Comparison of ENCODE assay signal across 18 cellular contexts in genomic region chr10:99537381-99538286, GRCh38. TPM values are rescaled to one million over a fixed set of nuclear protein-coding genes. Genes with fewer than 3 reads are reported as not detected.
DNase-seq lines count a peak whose midpoint lies in the region; ATAC-seq and TF ChIP-seq lines count a peak whose summit lies in the region.
"Had no signal": no experiment of that assay in that cellular context is flagged by ENCODE, and none has a peak within 500 bp of the region (broad histone marks: within the 10 kb centered on the region; RNA-seq: fewer than 3 reads in every experiment).

No MANE protein-coding gene starts in this region.

- no peaks in the 10 kb centered on the region for H3K9me3 ChIP-seq in HUES48 (ENCODE audit: control insufficient read depth, insufficient read depth, low read length)
- H3K9me3 ChIP-seq in endodermal cell (ENCODE audit: control insufficient read depth, low read length): no peaks in the 10 kb centered on the region
- no peaks in the 10 kb centered on the region for H3K9me3 ChIP-seq in neural cell (ENCODE audit: low read length)
- H3K9me3 ChIP-seq in tibial artery: no peaks in the 10 kb centered on the region

- H3K27ac Mint-ChIP-seq in Calu3 (ENCODE audit: unreplicated experiment) (no peak overlapping the region), endodermal cell (no peak overlapping the region)
- H3K27ac Mint-ChIP-seq: activated B cell treated with CpG ODN at 0.5 μM for 24 hours; activated naive CD8-positive, alpha-beta T cell; stimulated activated naive CD8-positive, alpha-beta T cell treated with anti-CD3 and anti-CD28 coated beads, Interleukin-15, Interleukin-2, amounts not matched to agents 100 ng/mL and 50 ng/mL, for 24 hours had no signal

- H3F3A ChIP-seq in neural cell (ENCODE audit: insufficient read depth, low read length, poor library complexity, severe bottlenecking): no peaks in the 10 kb centered on the region

- no peaks in the 10 kb centered on the region for H3K9me3 Mint-ChIP-seq in Calu3 (ENCODE audit: low read depth, unreplicated experiment)
- peaks cover 1% of the 10 kb centered on the region for H3K9me3 Mint-ChIP-seq in endodermal cell
- H3K9me3 Mint-ChIP-seq: activated B cell treated with CpG ODN at 0.5 μM for 24 hours; stimulated activated naive CD8-positive, alpha-beta T cell treated with anti-CD3 and anti-CD28 coated beads, Interleukin-15, Interleukin-2, amounts not matched to agents 100 ng/mL and 50 ng/mL, for 24 hours had no signal

- H3K4me2 ChIP-seq in neural cell (ENCODE audit: low read length): no peak overlapping the region

- no peak for TF ChIP-seq EP300 in neural cell (conservative IDR thresholded peaks at IDR 0.05; ENCODE audit: poor library complexity, severe bottlenecking)

- no peaks in the 10 kb centered on the region for H3K4me1 Mint-ChIP-seq in Calu3 (ENCODE audit: low read depth, unreplicated experiment)
- H3K4me1 Mint-ChIP-seq in endodermal cell: peaks cover 25% of the 10 kb centered on the region

- H3K4me3 Mint-ChIP-seq in Calu3 (ENCODE audit: low read depth, unreplicated experiment): peak overlapping the region; percentile 46
- peak overlapping the region; percentile 50 for H3K4me3 Mint-ChIP-seq in endodermal cell
- H3K4me3 Mint-ChIP-seq: stimulated activated naive CD8-positive, alpha-beta T cell treated with anti-CD3 and anti-CD28 coated beads, Interleukin-15, Interleukin-2, amounts not matched to agents 100 ng/mL and 50 ng/mL, for 24 hours had no signal

- TF ChIP-seq RAD21 in neural cell (conservative IDR thresholded peaks at IDR 0.05): no peak

- no peak overlapping the region for H2AFZ ChIP-seq in neural cell (ENCODE audit: low read depth, low read length)

- H3K27me3 ChIP-seq in HUES48 (ENCODE audit: control insufficient read depth, insufficient read depth, low read length) (peaks cover 100% of the 10 kb centered on the region), endodermal cell (ENCODE audit: control insufficient read depth, insufficient read depth, low read length, poor library complexity, severe bottlenecking) (peaks cover 100% of the 10 kb centered on the region), neural cell (ENCODE audit: insufficient read depth, low read depth, low read length) (peaks cover 96% of the 10 kb centered on the region), tibial artery (peaks cover 0 to 95% of the 10 kb centered on the region in 2 donors), foreskin keratinocyte (peaks cover 100% of the 10 kb centered on the region)

- DNase-seq in Calu3 (no peak), endodermal cell (peak; percentile 81), NCI-H2227 treated with DMSO at 0.1 percent for 48 hours (lab: John Stamatoyannopoulos, UW) (no peak), tibial artery (no peak), foreskin keratinocyte (no peak)
- DNase-seq: activated B cell treated with CpG ODN at 0.5 μM for 24 hours; cerebellar nuclear complex; NCI-H2107; NK-92 treated with Interleukin-12 subunit alpha and Interleukin-12 subunit beta, amount 100 ng/mL, for 24 hours had no signal

- no peak for ATAC-seq in GM19455 (IDR thresholded peaks at IDR 0.05; ENCODE audit: unreplicated experiment)
- ATAC-seq in foreskin keratinocyte: no peak

- H3K27me3 Mint-ChIP-seq in Calu3 (ENCODE audit: unreplicated experiment): peaks cover 92% of the 10 kb centered on the region
- peaks cover 98% of the 10 kb centered on the region for H3K27me3 Mint-ChIP-seq in endodermal cell (ENCODE audit: insufficient read depth)

- no peak for TF ChIP-seq CTCF in Calu3 (IDR thresholded peaks at IDR 0.05; ENCODE audit: unreplicated experiment)
- no peak for TF ChIP-seq CTCF in endodermal cell (conservative IDR thresholded peaks at IDR 0.05)
- TF ChIP-seq CTCF in neural cell (IDR thresholded peaks at IDR 0.05; ENCODE audit: poor library complexity, severe bottlenecking): no peak
- TF ChIP-seq CTCF in tibial artery (IDR thresholded peaks at IDR 0.05): no peak
- TF ChIP-seq CTCF in foreskin keratinocyte (conservative IDR thresholded peaks at IDR 0.05): no peak

- intact Hi-C loops in Calu3 (cut with micrococcal nuclease; ENCODE audit: unreplicated experiment): no loop called here
- intact Hi-C loops in tibial artery (cut with DNase I; ENCODE audit: low total_unique reads): no loop called here

- H3K36me3 Mint-ChIP-seq in Calu3 (ENCODE audit: insufficient read depth, unreplicated experiment): peaks cover 5% of the 10 kb centered on the region
- no peaks in the 10 kb centered on the region for H3K36me3 Mint-ChIP-seq in endodermal cell (ENCODE audit: low read depth)
- H3K36me3 Mint-ChIP-seq: activated naive CD8-positive, alpha-beta T cell had no signal

- no TSS peak for BruUV-seq in Calu3 (replicated peaks; lab: Mats Ljungman, UMichigan)

- peak overlapping the region; percentile 35; the same call in 1 of the 2 replicates for H3K4me3 ChIP-seq in HUES48 (ENCODE audit: low read depth, low read length)
- no peak overlapping the region for H3K4me3 ChIP-seq in endodermal cell (ENCODE audit: low read length)
- peak overlapping the region; percentile 51 for H3K4me3 ChIP-seq in neural cell (ENCODE audit: low read length)
- H3K4me3 ChIP-seq in tibial artery: peak overlapping the region in 1 of 2 donors; percentile 10
- H3K4me3 ChIP-seq: SK-N-MC had no signal

- H3K9ac ChIP-seq in HUES48 (ENCODE audit: low read depth, low read length): no peak overlapping the region
- H3K9ac ChIP-seq in endodermal cell (ENCODE audit: extremely low read depth, low read length, poor library complexity, severe bottlenecking): no peak overlapping the region
- H3K9ac ChIP-seq in neural cell (ENCODE audit: low read length): no peak overlapping the region

- no peaks in the 10 kb centered on the region for H3K9me2 ChIP-seq in neural cell (ENCODE audit: insufficient read depth, low read length)

- H4K20me1 ChIP-seq in neural cell (ENCODE audit: insufficient read depth): no peaks in the 10 kb centered on the region

- H3K79me2 ChIP-seq in neural cell (replicated peaks; ENCODE audit: insufficient read depth, low read length): no peaks in the 10 kb centered on the region

- WGBS in endodermal cell (ENCODE audit: insufficient coverage in 1 of 2, insufficient read length in 1 of 2), 2 experiments: 2% methylated on average over 13 to 43 of the region's 43 CpGs

- CTCF ChIA-PET in Calu3 (lab: Charles Lee): no interaction called here

- peaks cover 34% of the 10 kb centered on the region for H3K4me1 ChIP-seq in HUES48 (ENCODE audit: control insufficient read depth, insufficient read depth, low read length)
- peaks cover 5% of the 10 kb centered on the region for H3K4me1 ChIP-seq in endodermal cell (ENCODE audit: control insufficient read depth, insufficient read depth, low read length)
- peaks cover 0 to 50% (median 35%) of the 10 kb centered on the region in 4 donors for H3K4me1 ChIP-seq in tibial artery
- no peaks in the 10 kb centered on the region for H3K4me1 ChIP-seq in foreskin keratinocyte

- H3K27ac ChIP-seq in HUES48 (ENCODE audit: low read depth, low read length) (no peak overlapping the region), endodermal cell (ENCODE audit: low read depth, low read length) (no peak overlapping the region), neural cell (ENCODE audit: low read length) (no peak overlapping the region), tibial artery (no peak overlapping the region), foreskin keratinocyte (no peak overlapping the region)
- H3K27ac ChIP-seq: C4-2B, SK-N-MC had no signal

- H3K36me3 ChIP-seq in HUES48 (ENCODE audit: control insufficient read depth, insufficient read depth, low read length) (no peaks in the 10 kb centered on the region), endodermal cell (ENCODE audit: control insufficient read depth, insufficient read depth, low read length) (no peaks in the 10 kb centered on the region), neural cell (ENCODE audit: insufficient read depth, low read length) (no peaks in the 10 kb centered on the region), tibial artery (no peaks in the 10 kb centered on the region)

TF ChIP-seq in neural cell, 6 proteins besides CTCF, POLR2A, EP300 and RAD21:
- TF ChIP-seq POLR2AphosphoS5 (IDR thresholded peaks at IDR 0.05) (peak; percentile 16), REST (IDR thresholded peaks at IDR 0.05; ENCODE audit: borderline replicate concordance) (no peak)
TF ChIP-seq in neural cell: peak in this region for 1.

RNA-seq across cellular contexts. Expression of gene NKX2-3, which starts 4.9 kb away (rescaled TPM):
- not detected in 2 replicates for total RNA-seq in Calu3 (2022)
- total RNA-seq in endodermal cell: not detected
- not detected for polyA plus RNA-seq in endodermal cell (2013, experiment 1 of 2)
- not detected for polyA plus RNA-seq in endodermal cell (2013, experiment 2 of 2)
- polyA plus RNA-seq in neural cell: not detected in 2 replicates
- polyA minus RNA-seq in neural cell: not detected in 2 replicates
- not detected in 2 replicates for total RNA-seq in foreskin keratinocyte
- polyA plus RNA-seq in foreskin keratinocyte: not detected in 2 replicates
- total RNA-seq: activated B cell treated with CpG ODN at 0.5 μM for 24 hours, G401, renal cortical epithelial cell had no signal
